Comparison of ENCODE assay signal across 17 cellular contexts in genomic region chr1:237324226-237324625, GRCh38.
"Had no signal": no experiment of that assay in that cellular context is flagged by ENCODE, and none has a peak within 500 bp of the region (broad histone marks: within the 10 kb centered on the region; RNA-seq: fewer than 3 reads in every experiment).

No MANE protein-coding gene starts in this region.

- ATAC-seq: esophagus mucosa; heart right ventricle; left cardiac atrium; left ventricle myocardium superior; natural killer cell treated with Interleukin-12 subunit alpha and Interleukin-12 subunit beta and Interleukin-15 and Interleukin-18, amount 100 ng/mL, for 72 hours; right lobe of liver; stimulated activated effector memory CD8-positive, alpha-beta T cell treated with anti-CD3 and anti-CD28 coated beads, Interleukin-12 subunit alpha, Interleukin-12 subunit beta, amount 100 ng/mL, for 72 hours; upper lobe of right lung had no signal

- DNase-seq: effector memory CD4-positive, alpha-beta T cell; heart right ventricle; hypothalamus; kidney; left cardiac atrium; left ventricle myocardium superior; mesenchymal stem cell; midbrain; nucleus accumbens; ovary; right lobe of liver; stimulated activated CD4-positive, alpha-beta T cell treated with anti-CD3 and anti-CD28 coated beads, Interleukin-4, amount 100 ng/mL, for 1 hour; stimulated activated CD8-positive, alpha-beta memory T cell treated with anti-CD3 and anti-CD28 coated beads, Interleukin-4, amount 100 ng/mL, for 48 hours; upper lobe of right lung had no signal
